ENCODE assay signal across 17 cellular contexts in the genomic region with DNA sequence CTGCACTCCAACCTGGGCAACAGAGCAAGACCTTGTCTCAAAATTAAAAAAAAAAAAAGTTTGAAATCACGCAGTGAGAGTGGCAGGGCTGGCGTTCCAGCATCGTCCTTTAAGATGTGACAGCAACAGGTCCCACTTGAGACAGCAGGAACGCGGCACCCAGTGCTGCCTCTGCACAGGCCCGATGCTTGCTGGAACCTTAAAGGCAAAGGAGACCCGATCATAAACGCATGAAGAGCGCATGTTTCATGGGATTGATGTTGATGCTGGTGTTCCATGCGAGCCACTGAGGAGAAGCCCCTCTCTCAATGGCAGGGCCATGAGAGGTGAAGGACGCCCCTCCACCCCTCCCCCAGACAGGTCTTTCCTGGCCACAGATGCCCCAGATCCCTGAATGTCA. TPM values are rescaled to one million over a fixed set of nuclear protein-coding genes. Genes with fewer than 3 reads are reported as not detected.
DNase-seq lines count a peak whose midpoint lies in the region; ATAC-seq, FAIRE-seq and TF ChIP-seq lines count a peak whose summit lies in the region.
"Had no signal": no experiment of that assay in that cellular context is flagged by ENCODE, and none has a peak within 500 bp of the region (broad histone marks: within the 10 kb centered on the region; RNA-seq: fewer than 3 reads in every experiment).

No MANE protein-coding gene starts in this region.

- H3K4me3 ChIP-seq in H1 (ENCODE audit: extremely low read depth in 1 of 4, insufficient read depth in 2 of 4, low read depth in 3 of 4, low read length in 4 of 4) (no peak overlapping the region), neuronal stem cell (ENCODE audit: low read length in 2 of 2) (no peak overlapping the region)

- H2AK5ac ChIP-seq in H1 (ENCODE audit: low read depth, low read length), result no peak overlapping the region
- no peak overlapping the region for H2AK5ac ChIP-seq in neuronal stem cell (ENCODE audit: low read depth, low read length)

- H2BK12ac ChIP-seq in H1 (ENCODE audit: low read depth, low read length) (peak overlapping the region; percentile 55; the same call in 1 of the 2 replicates), neuronal stem cell (ENCODE audit: low read length) (no peak overlapping the region)

- FAIRE-seq in H1 (lab: Jason Lieb, UNC), result no peak

- no peaks in the 10 kb centered on the region for H3K36me3 ChIP-seq in H1 (ENCODE audit: control insufficient read depth in 2 of 4, insufficient read depth in 4 of 4, low read length in 3 of 4)
- no peaks in the 10 kb centered on the region for H3K36me3 ChIP-seq in neuronal stem cell (replicated peaks in 1 of 2; ENCODE audit: control insufficient read depth in 2 of 2, insufficient read depth in 2 of 2, low read length in 2 of 2)

- H3K27ac ChIP-seq in H1 (ENCODE audit: low read depth, low read length) (no peak overlapping the region), neuronal stem cell (replicated peaks; ENCODE audit: low read length) (no peak overlapping the region)

- TF ChIP-seq EP300 in H1 (IDR thresholded peaks at IDR 0.05; ENCODE audit: borderline replicate concordance in 1 of 2, low read depth in 2 of 2, low read length in 2 of 2), result no peak

- 0 out of 2 replicates have a peak overlapping the region, but pooled peaks have one; percentile 90 for H2BK20ac ChIP-seq in H1 (ENCODE audit: low read length)

- CTCF ChIA-PET in H1 (lab: Charles Lee; ENCODE audit: partially characterized antibody), result interaction anchor here (1.1 to 6.8 kb wide), 20 partner anchors 9 to 152 kb away, joined by 3 to 82 read pairs (median 8); no protein-coding TSS in a partner anchor

- H3K14ac ChIP-seq in H1 (ENCODE audit: insufficient read length), result no peak overlapping the region
- no peak overlapping the region for H3K14ac ChIP-seq in neuronal stem cell (ENCODE audit: low read length)

- H2BK15ac ChIP-seq in H1 (ENCODE audit: low read length), result no peak overlapping the region
- no peak overlapping the region for H2BK15ac ChIP-seq in neuronal stem cell (ENCODE audit: low read length)

- H3K9ac ChIP-seq in H1 (replicated peaks in 1 of 4; ENCODE audit: extremely low read depth in 1 of 4, low read depth in 3 of 4, low read length in 3 of 4) (no peak overlapping the region), neuronal stem cell (ENCODE audit: low read depth, low read length, poor library complexity) (no peak overlapping the region)

- no peak overlapping the region for H4K5ac ChIP-seq in H1 (ENCODE audit: insufficient read length, low read depth, low read length)

- H3K23me2 ChIP-seq in H1 (ENCODE audit: low read depth, low read length), result no peaks in the 10 kb centered on the region

- no peaks in the 10 kb centered on the region for H4K20me1 ChIP-seq in H1 (replicated peaks in 1 of 2; ENCODE audit: control insufficient read depth in 1 of 2, insufficient read depth in 2 of 2, low read length in 2 of 2)

- no peak overlapping the region for H2BK5ac ChIP-seq in H1 (ENCODE audit: low read depth, low read length)
- no peak overlapping the region for H2BK5ac ChIP-seq in neuronal stem cell (ENCODE audit: low read length)

- no peak for TF ChIP-seq RAD21 in H1 (IDR thresholded peaks at IDR 0.05 in 1 of 2, conservative IDR thresholded peaks at IDR 0.05 in 1 of 2; ENCODE audit: low read depth in 2 of 2, low read length in 2 of 2)

- H4K8ac ChIP-seq in H1 (ENCODE audit: extremely low read depth, insufficient read depth, low read length) (no peak overlapping the region), neuronal stem cell (ENCODE audit: low read depth, low read length) (no peak overlapping the region)

- H2AFZ ChIP-seq in H1 (ENCODE audit: low read length) (no peak overlapping the region), neuronal stem cell (ENCODE audit: low read length) (no peak overlapping the region)

- H3K4me1 ChIP-seq in H1 (replicated peaks in 1 of 4; ENCODE audit: control insufficient read depth in 3 of 4, insufficient read depth in 4 of 4, low read length in 3 of 4) (peaks cover 0 to 6% (median 4%) of the 10 kb centered on the region in 4 experiments; a peak in 6 of 7 replicates), neuronal stem cell (ENCODE audit: control insufficient read depth in 2 of 2, insufficient read depth in 1 of 2, low read depth in 1 of 2, low read length in 2 of 2) (no peaks in the 10 kb centered on the region)

- H3K4me2 ChIP-seq in H1 (ENCODE audit: insufficient read depth in 1 of 2, low read depth in 2 of 2, low read length in 2 of 2), result no peak overlapping the region
- H3K4me2 ChIP-seq in neuronal stem cell (ENCODE audit: insufficient read depth, low read length, poor library complexity, severe bottlenecking), result no peak overlapping the region

- no peaks in the 10 kb centered on the region for H3K79me1 ChIP-seq in H1 (ENCODE audit: low read depth, low read length)
- H3K79me1 ChIP-seq in neuronal stem cell (ENCODE audit: low read depth, low read length), result no peaks in the 10 kb centered on the region

- peak; percentile 58 for DNase-seq in cardiac septum (ENCODE audit: low spot score)
- no peak for DNase-seq in Right ventricle myocardium superior
- DNase-seq in H1 (ENCODE audit: low read depth in 1 of 2, low spot score in 2 of 2), result no peak
- DNase-seq in posterior vena cava (ENCODE audit: low spot score), result peak; percentile 31
- no peak for DNase-seq in neuronal stem cell (ENCODE audit: low spot score)
- no peak for DNase-seq in COLO829 (ENCODE audit: low spot score)
- no peak for DNase-seq in stimulated activated CD4-positive, alpha-beta T cell treated with anti-CD3 and anti-CD28 coated beads, Interleukin-2, amount 100 ng/mL, for 48 hours
- DNase-seq: ACHN; C1 segment of cervical spinal cord; CD4-positive, alpha-beta memory T cell; COR-L47; DND-41; GDM1; KG1 had no signal

- H2BK120ac ChIP-seq in H1 (replicated peaks; ENCODE audit: low read depth, low read length) (peak overlapping the region; percentile 43), neuronal stem cell (ENCODE audit: low read depth, low read length) (no peak overlapping the region)

- H3K18ac ChIP-seq in H1 (ENCODE audit: extremely low read depth, low read length), result no peak overlapping the region
- no peak overlapping the region for H3K18ac ChIP-seq in neuronal stem cell (ENCODE audit: low read length)

- H3K56ac ChIP-seq in H1 (replicated peaks; ENCODE audit: insufficient read length, low read depth, low read length), result no peak overlapping the region

- intact Hi-C loops in cardiac septum (cut with DNase I), result no loop called here
- intact Hi-C loops in Right ventricle myocardium superior (cut with DNase I), result no loop called here
- intact Hi-C loops in posterior vena cava (cut with DNase I), result loop anchor here in 1 of 2 donors (5.0 kb wide), 1 partner anchor 531 kb away; no protein-coding TSS in a partner anchor

- no peak for ATAC-seq in Right ventricle myocardium superior (ENCODE audit: poor library complexity)

- H4K91ac ChIP-seq in H1 (replicated peaks; ENCODE audit: insufficient read length, low read length) (peak overlapping the region; percentile 73), neuronal stem cell (ENCODE audit: low read depth, low read length, poor library complexity) (no peak overlapping the region)

- H3K23ac ChIP-seq in H1 (ENCODE audit: insufficient read length) (no peak overlapping the region), neuronal stem cell (ENCODE audit: low read depth, low read length, poor library complexity) (no peak overlapping the region)

- POLR2A ChIA-PET in H1 (lab: Charles Lee; ENCODE audit: partially characterized antibody), result interaction anchor here (1.1 to 1.6 kb wide), 3 partner anchors 17 to 24 kb away, joined by 4 to 5 read pairs (median 4); no protein-coding TSS in a partner anchor

- no peak for TF ChIP-seq POLR2A in H1 (IDR thresholded peaks at IDR 0.05; ENCODE audit: control extremely low read depth in 1 of 2, low read depth in 2 of 2, low read length in 2 of 2)

- WGBS in H1 (ENCODE audit: extremely low coverage in 1 of 2, insufficient coverage in 1 of 2, insufficient read length in 1 of 2, insufficient replicate concordance in 2 of 2, low coverage in 1 of 2, low lambda C conversion rate in 2 of 2, missing lambda C conversion rate in 1 of 2), 2 experiments, result 86% methylated on average over 11 of the region's 11 CpGs; no CpG with 5 or more reads in 1 of the 2 experiments
- no CpG with 5 or more reads among the region's 11 CpGs for WGBS in neuronal stem cell (ENCODE audit: extremely low coverage in 2 of 2, insufficient read length in 2 of 2, insufficient replicate concordance in 1 of 2), 2 donors

- no peak for TF ChIP-seq CTCF in H1 (IDR thresholded peaks at IDR 0.05; ENCODE audit: control extremely low read depth in 1 of 3, insufficient read depth in 1 of 3, low read depth in 1 of 3, low read length in 3 of 3)

- H3K9me3 ChIP-seq in H1 (ENCODE audit: insufficient read depth in 2 of 2, low read depth in 1 of 2, low read length in 1 of 2), result no peaks in the 10 kb centered on the region
- no peaks in the 10 kb centered on the region for H3K9me3 ChIP-seq in neuronal stem cell (replicated peaks in 1 of 2; ENCODE audit: control insufficient read depth in 2 of 2, insufficient read depth in 1 of 2, low read depth in 1 of 2, low read length in 2 of 2)

- H3K79me2 ChIP-seq in H1 (ENCODE audit: control insufficient read depth in 1 of 2, insufficient read depth in 2 of 2, low read length in 2 of 2), result no peaks in the 10 kb centered on the region

- H3K27me3 ChIP-seq in H1 (replicated peaks in 1 of 4; ENCODE audit: control insufficient read depth in 3 of 4, extremely low read depth in 1 of 4, insufficient read depth in 3 of 4, low read length in 3 of 4) (peaks cover 0 to 2% (median 0%) of the 10 kb centered on the region in 4 experiments; a peak in 2 of 7 replicates), neuronal stem cell (ENCODE audit: control insufficient read depth in 3 of 3, insufficient read depth in 3 of 3, low read depth in 1 of 3, low read length in 3 of 3) (peaks cover 0 to 36% (median 7%) of the 10 kb centered on the region in 3 experiments)

- no peak overlapping the region for H3K4ac ChIP-seq in H1 (replicated peaks; ENCODE audit: insufficient read length, low read depth, low read length)
- H3K4ac ChIP-seq in neuronal stem cell (ENCODE audit: low read length), result no peak overlapping the region

RNA-seq across cellular contexts. Expression of gene ALPI, which starts 17.9 kb away (rescaled TPM):
- not detected for total RNA-seq in cardiac septum
- not detected for total RNA-seq in Right ventricle myocardium superior
- total RNA-seq in H1 (2021; fragmentation: NEBNext Ultra II Directional; extraction: Animal tissue kit (Norgen Biotek cat#: 25700)), result not detected in 2 replicates
- polyA plus RNA-seq in H1 (2011; rRNA removed), result not detected in 2 replicates
- not detected for polyA plus RNA-seq in H1 (2011; cell fraction: cytosol; rRNA removed)
- not detected for polyA plus RNA-seq in H1 (2011; cell fraction: nucleus; rRNA removed)
- polyA plus RNA-seq in H1 (2012, experiment 1 of 2), result not detected in 4 replicates
- not detected for polyA plus RNA-seq in H1 (2012, experiment 2 of 2)
- polyA plus RNA-seq in H1 (2013, experiment 1 of 2), result not detected
- polyA plus RNA-seq in H1 (2013, experiment 2 of 2), result not detected
- not detected in 2 replicates for polyA minus RNA-seq in H1 (2011; rRNA and poly(A)+ RNA removed)
- not detected for polyA minus RNA-seq in H1 (2011; cell fraction: cytosol; rRNA and poly(A)+ RNA removed)
- polyA minus RNA-seq in H1 (2011; cell fraction: nucleus; rRNA and poly(A)+ RNA removed), result not detected
- total RNA-seq in posterior vena cava, result not detected
- not detected for polyA plus RNA-seq in neuronal stem cell (2013, experiment 1 of 2)
- polyA plus RNA-seq in neuronal stem cell (2013, experiment 2 of 2), result not detected
- total RNA-seq: A172; CD4-positive, alpha-beta memory T cell; HT1080 had no signal
- polyA plus RNA-seq: CD4-positive, alpha-beta memory T cell; IgD-negative memory B cell had no signal

RNA-seq across cellular contexts. Expression of gene ALPG, which starts 31.4 kb away (rescaled TPM):
- total RNA-seq in cardiac septum (not detected), Right ventricle myocardium superior (not detected), posterior vena cava (not detected)
- total RNA-seq in H1 (2021; fragmentation: NEBNext Ultra II Directional; extraction: Animal tissue kit (Norgen Biotek cat#: 25700)), result 0.56 and 0.75 TPM in 2 replicates
- polyA plus RNA-seq in H1 (2011; rRNA removed), result 2.1 and 3.2 TPM in 2 replicates
- 1.2 TPM for polyA plus RNA-seq in H1 (2011; cell fraction: cytosol; rRNA removed)
- polyA plus RNA-seq in H1 (2011; cell fraction: nucleus; rRNA removed), result 2.3 TPM
- 1.1 to 3.0 TPM (median 2.2 TPM) in 4 replicates for polyA plus RNA-seq in H1 (2012, experiment 1 of 2)
- 1.0 TPM for polyA plus RNA-seq in H1 (2012, experiment 2 of 2)
- polyA plus RNA-seq in H1 (2013, experiment 1 of 2), result 1.4 TPM
- polyA plus RNA-seq in H1 (2013, experiment 2 of 2), result 1.1 TPM
- polyA minus RNA-seq in H1 (2011; rRNA and poly(A)+ RNA removed), result 0.44 and 0.57 TPM in 2 replicates
- 0.88 TPM for polyA minus RNA-seq in H1 (2011; cell fraction: cytosol; rRNA and poly(A)+ RNA removed)
- 0.70 TPM for polyA minus RNA-seq in H1 (2011; cell fraction: nucleus; rRNA and poly(A)+ RNA removed)
- not detected for polyA plus RNA-seq in neuronal stem cell (2013, experiment 1 of 2)
- polyA plus RNA-seq in neuronal stem cell (2013, experiment 2 of 2), result not detected
- total RNA-seq: A172; CD4-positive, alpha-beta memory T cell; HT1080 had no signal
- polyA plus RNA-seq: CD4-positive, alpha-beta memory T cell; IgD-negative memory B cell had no signal

RNA-seq across cellular contexts. Expression of gene ECEL1, which starts 49.6 kb away (rescaled TPM):
- 0.27 TPM for total RNA-seq in cardiac septum
- total RNA-seq in Right ventricle myocardium superior, result not detected
- 6.5 and 7.7 TPM in 2 replicates for total RNA-seq in H1 (2021; fragmentation: NEBNext Ultra II Directional; extraction: Animal tissue kit (Norgen Biotek cat#: 25700))
- 20.2 and 27.9 TPM in 2 replicates for polyA plus RNA-seq in H1 (2011; rRNA removed)
- polyA plus RNA-seq in H1 (2011; cell fraction: cytosol; rRNA removed), result 18.1 TPM
- 86.7 TPM for polyA plus RNA-seq in H1 (2011; cell fraction: nucleus; rRNA removed)
- 5.2 to 12.4 TPM (median 10.2 TPM) in 4 replicates for polyA plus RNA-seq in H1 (2012, experiment 1 of 2)
- polyA plus RNA-seq in H1 (2012, experiment 2 of 2), result 9.9 TPM
- 8.7 TPM for polyA plus RNA-seq in H1 (2013, experiment 1 of 2)
- 7.6 TPM for polyA plus RNA-seq in H1 (2013, experiment 2 of 2)
- polyA minus RNA-seq in H1 (2011; rRNA and poly(A)+ RNA removed), result 7.0 and 9.2 TPM in 2 replicates
- polyA minus RNA-seq in H1 (2011; cell fraction: cytosol; rRNA and poly(A)+ RNA removed), result 7.3 TPM
- polyA minus RNA-seq in H1 (2011; cell fraction: nucleus; rRNA and poly(A)+ RNA removed), result 11.7 TPM
- total RNA-seq in posterior vena cava, result 1 to 10 TPM in 1 of 2 donors, under 1 TPM in 1; 0.52 to 2.8 TPM
- 8.2 TPM for polyA plus RNA-seq in neuronal stem cell (2013, experiment 1 of 2)
- 7.9 TPM for polyA plus RNA-seq in neuronal stem cell (2013, experiment 2 of 2)
- total RNA-seq: A172; CD4-positive, alpha-beta memory T cell; HT1080 had no signal
- polyA plus RNA-seq: CD4-positive, alpha-beta memory T cell; IgD-negative memory B cell had no signal

RNA-seq across cellular contexts. Expression of gene ALPP, which starts 59.5 kb away (rescaled TPM):
- total RNA-seq in cardiac septum (not detected), Right ventricle myocardium superior (not detected), posterior vena cava (not detected)
- total RNA-seq in H1 (2021; fragmentation: NEBNext Ultra II Directional; extraction: Animal tissue kit (Norgen Biotek cat#: 25700)), result 0.15 TPM in 1 of 2 replicates, not detected in the other
- polyA plus RNA-seq in H1 (2011; rRNA removed), result 0.15 and 0.20 TPM in 2 replicates
- polyA plus RNA-seq in H1 (2011; cell fraction: cytosol; rRNA removed), result 0.06 TPM
- 0.19 TPM for polyA plus RNA-seq in H1 (2011; cell fraction: nucleus; rRNA removed)
- 0.28 to 0.85 TPM (median 0.65 TPM) in 4 replicates for polyA plus RNA-seq in H1 (2012, experiment 1 of 2)
- 0.07 TPM for polyA plus RNA-seq in H1 (2012, experiment 2 of 2)
- polyA plus RNA-seq in H1 (2013, experiment 1 of 2), result 0.12 TPM
- polyA plus RNA-seq in H1 (2013, experiment 2 of 2), result 0.06 TPM
- polyA minus RNA-seq in H1 (2011; rRNA and poly(A)+ RNA removed), result 0.06 and 0.07 TPM in 2 replicates
- not detected for polyA minus RNA-seq in H1 (2011; cell fraction: cytosol; rRNA and poly(A)+ RNA removed)
- polyA minus RNA-seq in H1 (2011; cell fraction: nucleus; rRNA and poly(A)+ RNA removed), result not detected
- polyA plus RNA-seq in neuronal stem cell (2013, experiment 1 of 2), result not detected
- polyA plus RNA-seq in neuronal stem cell (2013, experiment 2 of 2), result not detected
- total RNA-seq: CD4-positive, alpha-beta memory T cell; HT1080 had no signal
- polyA plus RNA-seq: CD4-positive, alpha-beta memory T cell; IgD-negative memory B cell had no signal

Comparison
In these comparisons a context has a peak if more than half of its experiments do, and no peak if none do; other contexts are left out.
1. DNase-seq: peak in cardiac septum (single experiment) and posterior vena cava (single experiment); none in Right ventricle myocardium superior (single experiment), H1 (0 of 2), neuronal stem cell (single experiment), COLO829 (single experiment) and stimulated activated CD4-positive, alpha-beta T cell treated with anti-CD3 and anti-CD28 coated beads, Interleukin-2, amount 100 ng/mL, for 48 hours (0 of 2).